1 cellular context compared by ENCODE assay signal in genomic region chr9:32581512-32582143, GRCh38.
TF ChIP-seq lines count a peak whose summit lies in the region.

No MANE protein-coding gene starts in this region.

TF ChIP-seq in GM12878, 131 proteins besides CTCF, POLR2A, EP300 and RAD21:
- TF ChIP-seq MEF2B (IDR thresholded peaks at IDR 0.05; ENCODE audit: partially characterized antibody, poor library complexity, severe bottlenecking) (no peak), SMC3 (IDR thresholded peaks at IDR 0.05; ENCODE audit: borderline replicate concordance, low read length) (peak; percentile 59; the same call in 1 of the 2 replicates), NR2C2 (IDR thresholded peaks at IDR 0.05; ENCODE audit: borderline replicate concordance, control insufficient read depth, insufficient read length, low read depth) (no peak), KDM1A (IDR thresholded peaks at IDR 0.05; ENCODE audit: borderline replicate concordance) (no peak), CHD2 (IDR thresholded peaks at IDR 0.05; ENCODE audit: borderline replicate concordance, low read depth, low read length) (no peak)
- TF ChIP-seq, protein P1, sequence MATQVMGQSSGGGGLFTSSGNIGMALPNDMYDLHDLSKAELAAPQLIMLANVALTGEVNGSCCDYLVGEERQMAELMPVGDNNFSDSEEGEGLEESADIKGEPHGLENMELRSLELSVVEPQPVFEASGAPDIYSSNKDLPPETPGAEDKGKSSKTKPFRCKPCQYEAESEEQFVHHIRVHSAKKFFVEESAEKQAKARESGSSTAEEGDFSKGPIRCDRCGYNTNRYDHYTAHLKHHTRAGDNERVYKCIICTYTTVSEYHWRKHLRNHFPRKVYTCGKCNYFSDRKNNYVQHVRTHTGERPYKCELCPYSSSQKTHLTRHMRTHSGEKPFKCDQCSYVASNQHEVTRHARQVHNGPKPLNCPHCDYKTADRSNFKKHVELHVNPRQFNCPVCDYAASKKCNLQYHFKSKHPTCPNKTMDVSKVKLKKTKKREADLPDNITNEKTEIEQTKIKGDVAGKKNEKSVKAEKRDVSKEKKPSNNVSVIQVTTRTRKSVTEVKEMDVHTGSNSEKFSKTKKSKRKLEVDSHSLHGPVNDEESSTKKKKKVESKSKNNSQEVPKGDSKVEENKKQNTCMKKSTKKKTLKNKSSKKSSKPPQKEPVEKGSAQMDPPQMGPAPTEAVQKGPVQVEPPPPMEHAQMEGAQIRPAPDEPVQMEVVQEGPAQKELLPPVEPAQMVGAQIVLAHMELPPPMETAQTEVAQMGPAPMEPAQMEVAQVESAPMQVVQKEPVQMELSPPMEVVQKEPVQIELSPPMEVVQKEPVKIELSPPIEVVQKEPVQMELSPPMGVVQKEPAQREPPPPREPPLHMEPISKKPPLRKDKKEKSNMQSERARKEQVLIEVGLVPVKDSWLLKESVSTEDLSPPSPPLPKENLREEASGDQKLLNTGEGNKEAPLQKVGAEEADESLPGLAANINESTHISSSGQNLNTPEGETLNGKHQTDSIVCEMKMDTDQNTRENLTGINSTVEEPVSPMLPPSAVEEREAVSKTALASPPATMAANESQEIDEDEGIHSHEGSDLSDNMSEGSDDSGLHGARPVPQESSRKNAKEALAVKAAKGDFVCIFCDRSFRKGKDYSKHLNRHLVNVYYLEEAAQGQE (IDR thresholded peaks at IDR 0.05; ENCODE audit: low read depth, low read length): no peak
- TF ChIP-seq, protein P2, sequence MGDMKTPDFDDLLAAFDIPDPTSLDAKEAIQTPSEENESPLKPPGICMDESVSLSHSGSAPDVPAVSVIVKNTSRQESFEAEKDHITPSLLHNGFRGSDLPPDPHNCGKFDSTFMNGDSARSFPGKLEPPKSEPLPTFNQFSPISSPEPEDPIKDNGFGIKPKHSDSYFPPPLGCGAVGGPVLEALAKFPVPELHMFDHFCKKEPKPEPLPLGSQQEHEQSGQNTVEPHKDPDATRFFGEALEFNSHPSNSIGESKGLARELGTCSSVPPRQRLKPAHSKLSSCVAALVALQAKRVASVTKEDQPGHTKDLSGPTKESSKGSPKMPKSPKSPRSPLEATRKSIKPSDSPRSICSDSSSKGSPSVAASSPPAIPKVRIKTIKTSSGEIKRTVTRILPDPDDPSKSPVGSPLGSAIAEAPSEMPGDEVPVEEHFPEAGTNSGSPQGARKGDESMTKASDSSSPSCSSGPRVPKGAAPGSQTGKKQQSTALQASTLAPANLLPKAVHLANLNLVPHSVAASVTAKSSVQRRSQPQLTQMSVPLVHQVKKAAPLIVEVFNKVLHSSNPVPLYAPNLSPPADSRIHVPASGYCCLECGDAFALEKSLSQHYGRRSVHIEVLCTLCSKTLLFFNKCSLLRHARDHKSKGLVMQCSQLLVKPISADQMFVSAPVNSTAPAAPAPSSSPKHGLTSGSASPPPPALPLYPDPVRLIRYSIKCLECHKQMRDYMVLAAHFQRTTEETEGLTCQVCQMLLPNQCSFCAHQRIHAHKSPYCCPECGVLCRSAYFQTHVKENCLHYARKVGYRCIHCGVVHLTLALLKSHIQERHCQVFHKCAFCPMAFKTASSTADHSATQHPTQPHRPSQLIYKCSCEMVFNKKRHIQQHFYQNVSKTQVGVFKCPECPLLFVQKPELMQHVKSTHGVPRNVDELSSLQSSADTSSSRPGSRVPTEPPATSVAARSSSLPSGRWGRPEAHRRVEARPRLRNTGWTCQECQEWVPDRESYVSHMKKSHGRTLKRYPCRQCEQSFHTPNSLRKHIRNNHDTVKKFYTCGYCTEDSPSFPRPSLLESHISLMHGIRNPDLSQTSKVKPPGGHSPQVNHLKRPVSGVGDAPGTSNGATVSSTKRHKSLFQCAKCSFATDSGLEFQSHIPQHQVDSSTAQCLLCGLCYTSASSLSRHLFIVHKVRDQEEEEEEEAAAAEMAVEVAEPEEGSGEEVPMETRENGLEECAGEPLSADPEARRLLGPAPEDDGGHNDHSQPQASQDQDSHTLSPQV (IDR thresholded peaks at IDR 0.05): no peak
